Comparison of ENCODE assay signal across 7 cellular contexts in the genomic region with DNA sequence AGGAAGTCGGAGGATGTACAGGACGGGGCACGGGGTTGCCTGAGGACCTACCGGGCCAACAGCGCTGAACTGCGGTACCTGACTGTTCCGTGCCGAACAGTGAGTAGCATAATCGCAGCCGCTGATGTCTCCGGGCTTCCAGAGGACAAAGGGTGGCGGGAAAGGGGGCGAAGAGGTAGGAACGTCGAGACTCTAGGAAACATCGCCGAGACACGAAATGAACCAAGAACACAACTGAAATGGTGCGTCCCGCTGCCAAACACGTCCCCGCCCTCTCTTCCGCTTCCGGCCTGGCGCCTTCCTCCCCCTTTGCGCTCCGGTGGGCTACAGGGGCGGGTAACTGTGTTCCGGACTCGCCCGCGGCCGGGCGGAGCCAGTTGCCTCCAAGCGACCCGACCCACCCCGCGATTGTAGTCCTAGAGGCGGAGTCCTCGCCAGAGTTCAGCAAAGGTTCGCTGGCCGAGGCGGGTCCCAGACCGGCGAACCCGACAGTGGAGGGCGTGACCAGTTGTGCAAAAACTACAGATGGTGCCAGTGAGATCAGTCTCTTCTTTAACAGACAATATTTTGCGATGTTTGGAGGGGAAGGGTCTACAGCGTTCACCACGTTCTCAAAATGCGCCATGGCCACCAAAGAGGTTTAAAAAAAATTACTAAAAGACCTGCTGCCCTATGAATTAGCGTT. TPM values are rescaled to one million over a fixed set of nuclear protein-coding genes. Genes with fewer than 3 reads are reported as not detected.
DNase-seq lines count a peak whose midpoint lies in the region; ATAC-seq, FAIRE-seq and TF ChIP-seq lines count a peak whose summit lies in the region.

MRPS31 (minus strand) TSS at position 257 of the 685 bp plus-strand sequence; CDS start at position 203, 54 bp downstream.

- WGBS in hepatocyte (ENCODE audit: low lambda C conversion rate, missing lambda C conversion rate), result 1% methylated on average over 52 of the region's 52 CpGs

- in situ Hi-C loops in astrocyte of the cerebellum (cut with HindIII; ENCODE audit: low sequenced_read_pairs), result no loop called here

- no peaks in the 10 kb centered on the region for H3K27me3 ChIP-seq in hepatocyte

- peak within 1 kb of the TSS; percentile 91 for H3K27ac ChIP-seq in hepatocyte

- no peaks in the 10 kb centered on the region for H3K36me3 ChIP-seq in hepatocyte (replicated peaks; ENCODE audit: insufficient read depth, low read depth)

- H3K4me3 ChIP-seq in astrocyte of the cerebellum (ENCODE audit: low read depth, low read length) (peak within 1 kb of the TSS; percentile 72), hepatocyte (peak within 1 kb of the TSS; percentile 84)

- H3K4me1 ChIP-seq in hepatocyte (ENCODE audit: insufficient read depth), result peaks cover 8% of the 10 kb centered on the region

- ATAC-seq in HG02981 (IDR thresholded peaks at IDR 0.05; ENCODE audit: unreplicated experiment), result peak; percentile 98

- no peaks in the 10 kb centered on the region for H4K20me1 ChIP-seq in hepatocyte (ENCODE audit: insufficient read depth, poor library complexity, severe bottlenecking)

- H3K79me2 ChIP-seq in hepatocyte, result peaks cover 10% of the 10 kb centered on the region

- DNase-seq in GM18507 (ENCODE audit: extremely low spot score, insufficient read length, low read depth) (peak; percentile 94), NCI-H2029 treated with DMSO at 0.1 percent for 48 hours (lab: John Stamatoyannopoulos, UW) (peak; percentile 53), T-helper 9 cell (peak; percentile 91), astrocyte of the cerebellum (ENCODE audit: low read depth) (peak; percentile 86), hepatocyte (ENCODE audit: low spot score) (peak; percentile 96), retina (peak; percentile 98)

- no peaks in the 10 kb centered on the region for H3K9me3 ChIP-seq in hepatocyte (ENCODE audit: low read depth)

- FAIRE-seq in GM18507 (lab: Jason Lieb, UNC), result peak; percentile 96

- peak within 1 kb of the TSS; percentile 89 for H2AFZ ChIP-seq in hepatocyte

- peak within 1 kb of the TSS; percentile 89 for H3K4me2 ChIP-seq in hepatocyte

- no peak for TF ChIP-seq CTCF in astrocyte of the cerebellum (IDR thresholded peaks at IDR 0.05; ENCODE audit: low read depth, low read length, missing control alignments)
- no peak for TF ChIP-seq CTCF in hepatocyte (IDR thresholded peaks at IDR 0.05; ENCODE audit: poor library complexity)

- H3K9me2 ChIP-seq in hepatocyte (replicated peaks; ENCODE audit: insufficient read depth), result no peaks in the 10 kb centered on the region

RNA-seq across cellular contexts. Expression of gene MRPS31, which starts in this region (rescaled TPM):
- 30.4 and 34.6 TPM in 2 replicates for total RNA-seq in hepatocyte
- 23.7 and 27.7 TPM in 2 replicates for polyA plus RNA-seq in hepatocyte

Comparison
In these comparisons a context has a peak if more than half of its experiments do, and no peak if none do; other contexts are left out.
1. Peak in every context shown above with its lines: DNase-seq, ATAC-seq, H3K4me3 ChIP-seq and H3K27ac ChIP-seq.